In genomic region chr16:3106205-3106928, GRCh38 we compare ENCODE assay signal across 8 cellular contexts. TPM values are rescaled to one million over a fixed set of nuclear protein-coding genes. Genes with fewer than 3 reads are reported as not detected.
DNase-seq lines count a peak whose midpoint lies in the region; TF ChIP-seq lines count a peak whose summit lies in the region.

No MANE protein-coding gene starts in this region.

- H3K4me2 ChIP-seq in MM.1S (ENCODE audit: low read depth, low read length) (peak overlapping the region; percentile 90), neural progenitor cell (peak overlapping the region; percentile 85)

- H3K27ac ChIP-seq in MM.1S (ENCODE audit: low read length) (no peak overlapping the region; the same call in 1 of the 2 replicates), neural progenitor cell (no peak overlapping the region), stomach (peak overlapping the region; percentile 87 to 92 (median 89))

- H3F3A ChIP-seq in MM.1S (ENCODE audit: insufficient read depth, low read length) (no peaks in the 10 kb centered on the region; the same call in 1 of the 2 replicates), neural progenitor cell (ENCODE audit: low read depth) (peaks cover 44% of the 10 kb centered on the region)

- H3K4me1 Mint-ChIP-seq in neural progenitor cell = peaks cover 20% of the 10 kb centered on the region

- TF ChIP-seq POLR2A in Raji (IDR thresholded peaks at IDR 0.05; ENCODE audit: insufficient read depth, low read depth, low read length) = peak; percentile 72
- TF ChIP-seq POLR2A in stomach (IDR thresholded peaks at IDR 0.05) = no peak

- TF ChIP-seq CTCF in MM.1S (IDR thresholded peaks at IDR 0.05; ENCODE audit: low read length) (no peak), foreskin fibroblast (IDR thresholded peaks at IDR 0.05; ENCODE audit: low read depth, low read length) (no peak), neural progenitor cell (IDR thresholded peaks at IDR 0.05) (no peak), stomach (IDR thresholded peaks at IDR 0.05) (no peak)

- H3K4me3 ChIP-seq in H7 (ENCODE audit: insufficient read depth, low read depth, low read length) (peak overlapping the region; percentile 73), MM.1S (ENCODE audit: low read length) (peak overlapping the region; percentile 90), foreskin fibroblast (ENCODE audit: low read depth in 1 of 2, low read length in 2 of 2) (peak overlapping the region; percentile 63 to 77), neural progenitor cell (peak overlapping the region; percentile 69), stomach (peak overlapping the region; percentile 49 to 71 (median 59))

- H4K20me1 ChIP-seq in MM.1S (ENCODE audit: insufficient read depth, low read length) (no peaks in the 10 kb centered on the region), neural progenitor cell (ENCODE audit: low read depth) (no peaks in the 10 kb centered on the region)

- intact Hi-C loops in stomach (cut with DNase I; ENCODE audit: low total_unique reads) = no loop called here

- H3K36me3 ChIP-seq in H7 (replicated peaks; ENCODE audit: control insufficient read depth, insufficient read depth, low read length) (no peaks in the 10 kb centered on the region), MM.1S (replicated peaks; ENCODE audit: insufficient read depth, low read length) (no peaks in the 10 kb centered on the region), neural progenitor cell (no peaks in the 10 kb centered on the region), stomach (no peaks in the 10 kb centered on the region)

- H3K9me3 ChIP-seq in MM.1S (replicated peaks; ENCODE audit: insufficient read depth, low read length) = no peaks in the 10 kb centered on the region
- no peaks in the 10 kb centered on the region for H3K9me3 ChIP-seq in neural progenitor cell (ENCODE audit: low read depth)
- H3K9me3 ChIP-seq in stomach = no peaks in the 10 kb centered on the region

- TF ChIP-seq EP300 in stomach (IDR thresholded peaks at IDR 0.05) = no peak

- H3K9ac ChIP-seq in MM.1S (ENCODE audit: low read length) (peak overlapping the region; percentile 89), neural progenitor cell (peak overlapping the region; percentile 49)

- H3K4me1 ChIP-seq in MM.1S (ENCODE audit: low read length) = peaks cover 3% of the 10 kb centered on the region
- H3K4me1 ChIP-seq in neural progenitor cell = peaks cover 7% of the 10 kb centered on the region
- peaks cover 10 to 21% (median 18%) of the 10 kb centered on the region in 4 donors for H3K4me1 ChIP-seq in stomach

- H3K36me3 Mint-ChIP-seq in neural progenitor cell = no peaks in the 10 kb centered on the region

- H3K9me2 ChIP-seq in MM.1S (replicated peaks; ENCODE audit: insufficient read depth, low read length) = no peaks in the 10 kb centered on the region

- H3K27me3 Mint-ChIP-seq in neural progenitor cell (ENCODE audit: insufficient read depth, low read depth) = peaks cover 10% of the 10 kb centered on the region

- H3K79me2 ChIP-seq in MM.1S (ENCODE audit: low read length) (no peaks in the 10 kb centered on the region), neural progenitor cell (ENCODE audit: low read depth) (no peaks in the 10 kb centered on the region)

- DNase-seq in ELF-1 (ENCODE audit: low read depth, low spot score) (peak; percentile 92), H7 (peak; percentile 99), MM.1S (peak; percentile 92), activated gamma-delta T cell treated with Interleukin-2 at 50 U/mL for 16 hours (peak; percentile 90), foreskin fibroblast (peak; percentile 90 to 96), neural progenitor cell (ENCODE audit: low spot score) (peak; percentile 97), stomach (peak; percentile 95)

- H3K9me3 Mint-ChIP-seq in neural progenitor cell = no peaks in the 10 kb centered on the region

- peak overlapping the region; percentile 95 for H2AFZ ChIP-seq in MM.1S (ENCODE audit: low read length)
- peak overlapping the region; percentile 76 for H2AFZ ChIP-seq in neural progenitor cell (replicated peaks)

- peak overlapping the region; percentile 85 for H3K4me3 Mint-ChIP-seq in neural progenitor cell

- WGBS in stomach, 5 donors = 1 to 4% (median 1%) methylated on average over 39 to 74 of the region's 74 CpGs

- H3K27ac Mint-ChIP-seq in neural progenitor cell = no peak overlapping the region

- H3K27me3 ChIP-seq in H7 (ENCODE audit: control insufficient read depth, insufficient read depth, low read length) (no peaks in the 10 kb centered on the region; the same call in 1 of the 2 replicates), MM.1S (replicated peaks; ENCODE audit: insufficient read depth, low read length) (peaks cover 5% of the 10 kb centered on the region), neural progenitor cell (peaks cover 11% of the 10 kb centered on the region), stomach (peaks cover 0 to 11% (median 0%) of the 10 kb centered on the region in 3 donors)

RNA-seq across cellular contexts. Expression of gene ZNF205, which starts 6.0 kb away (rescaled TPM):
- total RNA-seq in H7 (2014; rRNA removed; shearing (Covaris generic)) = 40.2 and 41.2 TPM in 2 replicates
- 5.4 and 19.6 TPM in 2 replicates for total RNA-seq in neural progenitor cell (ENCODE audit: low replicate concordance)
- 10 to 100 TPM in 1 of 5 donors, 1 to 10 TPM in 3, under 1 TPM in 1; 0.87 to 21.9 (median 5.5) TPM for total RNA-seq in stomach
- polyA plus RNA-seq in stomach = 10 to 100 TPM; 16.6 to 27.5 (median 20.9) TPM

RNA-seq across cellular contexts. Expression of gene ZSCAN10, which starts 7.3 kb away (rescaled TPM):
- total RNA-seq in H7 (2014; rRNA removed; shearing (Covaris generic)) = 217 and 238 TPM in 2 replicates
- total RNA-seq in neural progenitor cell (ENCODE audit: low replicate concordance) (5.4 and 16.2 TPM in 2 replicates), stomach (not detected)
- not detected for polyA plus RNA-seq in stomach

RNA-seq across cellular contexts. Expression of gene ZNF213, which starts 28.5 kb away (rescaled TPM):
- total RNA-seq in H7 (2014; rRNA removed; shearing (Covaris generic)) = 5.5 and 6.3 TPM in 2 replicates
- total RNA-seq in neural progenitor cell (ENCODE audit: low replicate concordance) (1.3 and 4.0 TPM in 2 replicates), stomach (10 to 100 TPM in 3 of 5 donors, 1 to 10 TPM in 2; 1.3 to 87.8 (median 20.0) TPM)
- polyA plus RNA-seq in stomach = 1 to 10 TPM; 5.8 to 6.7 (median 6.1) TPM

RNA-seq across cellular contexts. Expression of gene IL32, which starts 40.9 kb away (rescaled TPM):
- 7.9 and 9.9 TPM in 2 replicates for total RNA-seq in H7 (2014; rRNA removed; shearing (Covaris generic))
- total RNA-seq in neural progenitor cell (ENCODE audit: low replicate concordance) = 1.4 TPM in 1 of 2 replicates, not detected in the other
- total RNA-seq in stomach = 100 to 1,000 TPM in 1 of 5 donors, 10 to 100 TPM in 3, 1 to 10 TPM in 1; 9.9 to 504 (median 90.4) TPM
- 100 to 1,000 TPM in 1 of 3 donors, 10 to 100 TPM in 2; 56.3 to 129 (median 60.9) TPM for polyA plus RNA-seq in stomach

Comparison
In these comparisons a context has a peak if more than half of its experiments do, and no peak if none do; other contexts are left out.
1. H3K27ac ChIP-seq: peak in stomach (5 of 5); none in MM.1S (single experiment) and neural progenitor cell (single experiment).
2. RNA of gene ZSCAN10, which starts 7.3 kb away (total RNA-seq): 217 to 238 TPM in H7; 5.4 to 16.2 TPM in neural progenitor cell and not detected in stomach; every median in the first group is over 10 times any median in the second.
3. Peak in every context shown above with its lines, with median percentiles within 50 percentile points of each other: DNase-seq and H3K4me3 ChIP-seq.